ENCODE assay signal across 6 cellular contexts in the genomic region with DNA sequence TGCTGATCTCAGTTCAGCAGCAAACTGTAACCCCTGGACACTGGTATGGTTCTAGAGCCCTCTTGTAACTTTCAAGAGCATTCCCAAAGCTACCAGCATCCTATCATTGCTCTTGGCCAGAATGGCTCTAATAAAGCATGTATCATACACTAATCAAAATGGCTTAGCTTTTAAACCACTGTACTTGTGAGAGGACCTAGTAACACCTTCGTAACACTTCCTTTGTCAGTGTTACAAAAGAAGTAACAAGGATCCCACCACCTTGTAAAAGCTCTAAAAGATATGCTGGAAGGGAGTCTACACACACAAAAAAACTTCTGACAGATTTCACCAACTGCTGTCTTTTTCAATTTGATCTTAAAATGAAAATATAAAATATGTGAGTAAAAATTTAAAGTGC.
"Had no signal": no experiment of that assay in that cellular context is flagged by ENCODE, and none has a peak within 500 bp of the region (broad histone marks: within the 10 kb centered on the region; RNA-seq: fewer than 3 reads in every experiment).

No MANE protein-coding gene starts in this region.

- DNase-seq: IMR-90, KBM-7, KG1 had no signal

- H3K9me3 Mint-ChIP-seq: IgD-negative memory B cell had no signal

- ATAC-seq: HepG2, K562 had no signal

- H3K4me3 Mint-ChIP-seq: IgD-negative memory B cell had no signal

- H3K27me3 Mint-ChIP-seq: IgD-negative memory B cell had no signal

- H3K27ac Mint-ChIP-seq: IgD-negative memory B cell had no signal
